ENCODE assay signal across 8 cellular contexts in the genomic region with DNA sequence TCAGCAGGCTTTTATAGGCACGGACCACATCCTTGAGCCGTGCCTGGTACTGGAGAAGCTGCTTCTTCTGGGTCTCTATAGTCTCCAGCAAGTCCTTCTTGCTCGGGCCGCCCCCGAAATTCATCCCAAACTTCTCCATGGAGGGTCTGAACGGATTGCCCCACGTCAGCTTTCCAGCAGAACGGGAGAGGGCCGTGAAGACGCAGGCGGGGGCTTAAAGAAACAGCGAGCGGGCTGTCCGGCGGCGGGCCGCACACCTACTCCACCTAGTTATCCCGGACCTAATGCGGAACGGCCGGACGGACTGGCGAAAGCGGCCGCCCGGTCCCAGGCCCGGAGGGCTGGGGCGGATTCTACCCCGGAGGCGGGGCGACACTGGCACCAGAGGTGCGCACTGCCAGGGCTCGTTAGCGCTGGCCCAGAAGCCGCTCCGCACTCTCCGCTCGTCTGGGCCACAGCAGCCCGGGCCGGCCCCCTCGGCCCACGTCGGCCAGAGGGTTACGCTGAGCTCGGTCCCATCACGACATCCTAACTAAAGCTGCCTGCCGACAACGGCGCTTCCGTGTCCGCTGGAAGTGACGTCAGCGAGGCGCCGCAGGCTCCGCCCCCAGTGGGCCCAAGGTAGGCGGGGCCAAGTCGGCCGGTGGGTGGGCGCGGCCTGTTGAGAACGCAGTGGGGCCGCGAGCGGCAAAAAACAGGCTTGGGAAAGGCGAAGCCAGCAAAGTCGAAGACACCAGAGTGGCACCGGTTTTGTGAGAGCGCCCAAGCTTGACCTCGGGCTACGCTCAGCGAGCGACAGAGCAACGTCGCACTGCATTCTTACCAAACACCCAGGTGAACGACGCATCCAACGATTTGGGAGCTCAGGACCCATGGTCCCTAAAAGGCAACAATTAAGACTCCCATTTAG. TPM values are rescaled to one million over a fixed set of nuclear protein-coding genes. Genes with fewer than 3 reads are reported as not detected.
DNase-seq lines count a peak whose midpoint lies in the region; TF ChIP-seq lines count a peak whose summit lies in the region.

A gene with protein sequence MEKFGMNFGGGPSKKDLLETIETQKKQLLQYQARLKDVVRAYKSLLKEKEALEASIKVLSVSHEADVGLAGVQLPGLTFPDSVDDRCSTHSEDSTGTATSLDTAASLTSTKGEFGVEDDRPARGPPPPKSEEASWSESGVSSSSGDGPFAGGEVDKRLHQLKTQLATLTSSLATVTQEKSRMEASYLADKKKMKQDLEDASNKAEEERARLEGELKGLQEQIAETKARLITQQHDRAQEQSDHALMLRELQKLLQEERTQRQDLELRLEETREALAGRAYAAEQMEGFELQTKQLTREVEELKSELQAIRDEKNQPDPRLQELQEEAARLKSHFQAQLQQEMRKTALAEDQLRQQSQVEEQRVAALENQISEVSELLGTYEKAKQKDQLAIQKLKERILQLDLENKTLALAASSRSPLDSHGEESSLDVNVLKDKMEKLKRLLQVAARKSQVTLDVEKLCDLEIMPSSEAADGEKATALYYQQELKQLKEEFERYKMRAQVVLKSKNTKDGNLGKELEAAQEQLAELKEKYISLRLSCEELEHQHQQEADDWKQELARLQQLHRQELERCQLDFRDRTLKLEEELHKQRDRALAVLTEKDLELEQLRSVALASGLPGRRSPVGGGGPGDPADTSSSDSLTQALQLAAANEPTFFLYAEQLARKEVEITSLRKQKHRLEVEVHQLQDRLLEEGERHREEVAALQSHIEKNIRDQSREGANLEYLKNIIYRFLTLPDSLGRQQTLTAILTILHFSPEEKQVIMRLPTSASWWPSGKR (minus strand): TSS at position 553 of the 910 bp plus-strand sequence. CDS start 414 bp downstream, at position 139.

- H3K27me3 ChIP-seq in H7 (ENCODE audit: control insufficient read depth, insufficient read depth, low read length) (peaks cover 22% of the 10 kb centered on the region), Loucy (ENCODE audit: insufficient read depth, low read length, poor library complexity, severe bottlenecking) (no peaks in the 10 kb centered on the region), SJCRH30 (no peaks in the 10 kb centered on the region), neuron (ENCODE audit: insufficient read depth, low read length) (no peaks in the 10 kb centered on the region), subcutaneous abdominal adipose tissue (ENCODE audit: control insufficient read depth in 5 of 5, insufficient read depth in 4 of 5, low read length in 5 of 5) (no peaks in the 10 kb centered on the region)

- peaks cover 56% of the 10 kb centered on the region for H3K79me2 ChIP-seq in Loucy (ENCODE audit: insufficient read depth, low read length)

- H3K4me1 ChIP-seq in Loucy (ENCODE audit: insufficient read depth, low read length, poor library complexity, severe bottlenecking) (peaks cover 39% of the 10 kb centered on the region), SJCRH30 (0 out of 2 replicates have a peak, but pooled peaks cover 2% of the 10 kb centered on the region), neuron (ENCODE audit: insufficient read depth, low read length) (peaks cover 39% of the 10 kb centered on the region), subcutaneous abdominal adipose tissue (ENCODE audit: control insufficient read depth in 5 of 5, insufficient read depth in 5 of 5, low read length in 5 of 5) (peaks cover 27 to 79% (median 72%) of the 10 kb centered on the region in 5 donors)

- peak within 1 kb of the TSS; percentile 99 for H3K4me2 ChIP-seq in Loucy (ENCODE audit: low read depth, low read length, poor library complexity, severe bottlenecking)

- H3K9me3 ChIP-seq in Loucy (ENCODE audit: insufficient read depth, low read depth, low read length): no peaks in the 10 kb centered on the region
- H3K9me3 ChIP-seq in SJCRH30 (replicated peaks): no peaks in the 10 kb centered on the region
- H3K9me3 ChIP-seq in neuron (ENCODE audit: low read length): no peaks in the 10 kb centered on the region
- H3K9me3 ChIP-seq in subcutaneous abdominal adipose tissue (ENCODE audit: control insufficient read depth in 5 of 5, low read length in 5 of 5): no peaks in the 10 kb centered on the region

- H3K27ac ChIP-seq in SJCRH30: peak within 1 kb of the TSS; percentile 58
- peak within 1 kb of the TSS; percentile 90 for H3K27ac ChIP-seq in subcutaneous abdominal adipose tissue (ENCODE audit: low read depth, low read length)

- no peaks in the 10 kb centered on the region for H3K9me2 ChIP-seq in Loucy (replicated peaks; ENCODE audit: low read depth, low read length)

- peaks cover 29% of the 10 kb centered on the region for H4K20me1 ChIP-seq in Loucy (ENCODE audit: insufficient read depth, low read length, poor library complexity, severe bottlenecking)

- H3K4me3 ChIP-seq in H7 (ENCODE audit: insufficient read depth, low read depth, low read length): peak within 1 kb of the TSS; percentile 93
- H3K4me3 ChIP-seq in Loucy (ENCODE audit: low read length, poor library complexity, severe bottlenecking): peak within 1 kb of the TSS; percentile 95
- H3K4me3 ChIP-seq in SJCRH30: peak within 1 kb of the TSS; percentile 90
- peak within 1 kb of the TSS; percentile 90 to 92 for H3K4me3 ChIP-seq in foreskin fibroblast (ENCODE audit: low read depth in 1 of 2, low read length in 2 of 2)
- H3K4me3 ChIP-seq in neuron (ENCODE audit: low read length): peak within 1 kb of the TSS; percentile 63
- H3K4me3 ChIP-seq in subcutaneous abdominal adipose tissue (ENCODE audit: low read depth in 1 of 5, low read length in 5 of 5): peak within 1 kb of the TSS; percentile 70 to 92 (median 84)

- H2AFZ ChIP-seq in Loucy (ENCODE audit: low read length): peak within 1 kb of the TSS; percentile 92
- H2AFZ ChIP-seq in neuron (ENCODE audit: low read depth, low read length): peak within 1 kb of the TSS; percentile 39

- TF ChIP-seq CTCF in Loucy (conservative IDR thresholded peaks at IDR 0.05; ENCODE audit: low read length): no peak
- no peak for TF ChIP-seq CTCF in foreskin fibroblast (IDR thresholded peaks at IDR 0.05; ENCODE audit: low read depth, low read length)

- H3K36me3 ChIP-seq in H7 (replicated peaks; ENCODE audit: control insufficient read depth, insufficient read depth, low read length) (peaks cover 8% of the 10 kb centered on the region), Loucy (ENCODE audit: insufficient read depth, low read length) (no peaks in the 10 kb centered on the region; the same call in 1 of the 2 replicates), SJCRH30 (peaks cover 13% of the 10 kb centered on the region; the same call in 1 of the 2 replicates), neuron (ENCODE audit: insufficient read depth, low read length) (peaks cover 44% of the 10 kb centered on the region), subcutaneous abdominal adipose tissue (ENCODE audit: control insufficient read depth in 5 of 5, insufficient read depth in 5 of 5, low read length in 5 of 5) (peaks cover 3 to 29% (median 21%) of the 10 kb centered on the region in 5 donors)

- H3K9ac ChIP-seq in Loucy (ENCODE audit: low read depth, low read length, poor library complexity, severe bottlenecking) (peak within 1 kb of the TSS; percentile 86), subcutaneous abdominal adipose tissue (ENCODE audit: low read length in 5 of 5) (peak within 1 kb of the TSS; percentile 68 to 94 (median 90))

- peak; percentile 91 for DNase-seq in G401 (ENCODE audit: low spot score)
- DNase-seq in H7: peak; percentile 97
- peak; percentile 88 to 90 for DNase-seq in SJCRH30
- DNase-seq in activated gamma-delta T cell treated with anti-CD3 and anti-CD28 coated beads, Interleukin-2, amount 50 U/mL, for 16 hours (ENCODE audit: low read depth): peak; percentile 91
- DNase-seq in foreskin fibroblast: peak; percentile 85 to 96

- in situ Hi-C loops in G401 (cut with HindIII; ENCODE audit: low sequenced_read_pairs): no loop called here

- H3F3A ChIP-seq in Loucy (ENCODE audit: low read depth): 0 out of 2 replicates have a peak, but pooled peaks cover 2% of the 10 kb centered on the region

RNA-seq across cellular contexts. Expression of the gene that starts here (rescaled TPM):
- total RNA-seq in G401 (2014; rRNA removed; shearing (Covaris generic)): 12.0 and 19.4 TPM in 2 replicates
- 8.9 and 9.6 TPM in 2 replicates for total RNA-seq in H7 (2014; rRNA removed; shearing (Covaris generic))
- 12.9 and 14.5 TPM in 2 replicates for total RNA-seq in SJCRH30 (2014; rRNA removed; shearing (Covaris generic))

Comparison
In these comparisons a context has a peak if more than half of its experiments do, and no peak if none do; other contexts are left out.
1. Peak in every context shown above with its lines: DNase-seq, H3K4me3 ChIP-seq and H3K27ac ChIP-seq.